22 cellular contexts compared by ENCODE assay signal in genomic region chr1:229124471-229125198, GRCh38.
DNase-seq lines count a peak whose midpoint lies in the region; FAIRE-seq and TF ChIP-seq lines count a peak whose summit lies in the region.
"Had no signal": no experiment of that assay in that cellular context is flagged by ENCODE, and none has a peak within 500 bp of the region (broad histone marks: within the 10 kb centered on the region; RNA-seq: fewer than 3 reads in every experiment).

No MANE protein-coding gene starts in this region.

- peak overlapping the region in 1 of 3 experiments; percentile 13; a peak in 1 of 7 replicates for H3K27ac Mint-ChIP-seq in H9
- H3K27ac Mint-ChIP-seq: activated CD4-positive, alpha-beta T cell treated with anti-CD3 and anti-CD28 coated beads, Interleukin-2, amount 10 ng/mL, durations not matched to agents 24 days and 14 days; activated CD8-positive, alpha-beta memory T cell treated with anti-CD3 and anti-CD28 coated beads, Interleukin-2, amount 10 ng/mL, durations not matched to agents 7 days and 5 days; activated T-helper 17 cell treated with anti-CD3 and anti-CD28 coated beads, Interleukin-2, amount 50 U/mL, for 72 hours; brain; CD4-positive, alpha-beta T cell; stimulated activated naive B cell treated with anti-CD40 and anti-IgM and Interleukin-4, amounts not matched to agents 10 μg/mL and 1 μg/mL and 100 μg/mL, for 72 hours had no signal

- no peak overlapping the region for H2AFZ ChIP-seq in H9 (ENCODE audit: low read length)

- no peak overlapping the region for H2AK5ac ChIP-seq in H9 (ENCODE audit: insufficient read length, low read length)

- H3K27me3 Mint-ChIP-seq in H9 (ENCODE audit: low read depth): peaks cover 12% of the 10 kb centered on the region
- H3K27me3 Mint-ChIP-seq: activated T-helper 17 cell treated with anti-CD3 and anti-CD28 coated beads, Interleukin-2, amount 50 U/mL, for 72 hours; CD4-positive, alpha-beta T cell had no signal

- no TSS peak for BruUV-seq in A673 (replicated peaks; lab: Mats Ljungman, UMichigan)

- H3K9ac ChIP-seq in H9 (ENCODE audit: extremely low read depth, insufficient read length, low read length): no peak overlapping the region
- peak overlapping the region in 1 of 2 donors; percentile 64 for H3K9ac ChIP-seq in liver (ENCODE audit: low read depth in 1 of 2, low read length in 2 of 2)

- no peak overlapping the region for H3K27ac ChIP-seq in H9 (ENCODE audit: insufficient read length, low read depth, low read length)
- peak overlapping the region; percentile 80 for H3K27ac ChIP-seq in liver (ENCODE audit: low read depth in 1 of 2, low read length in 2 of 2)
- peak overlapping the region; percentile 50 to 88 for H3K27ac ChIP-seq in small intestine (ENCODE audit: low read depth in 1 of 2, low read length in 1 of 2)
- H3K27ac ChIP-seq in A673 (ENCODE audit: low read depth, low read length, poor library complexity, severe bottlenecking): no peak overlapping the region
- H3K27ac ChIP-seq: coronary artery, tibial nerve had no signal

- POLR2A ChIA-PET in A673 (lab: Charles Lee; ENCODE audit: low non-redundant PET): interaction anchor here (0.6 kb wide), 1 partner anchor 10 kb away, joined by 4 read pairs; no protein-coding TSS in a partner anchor

- H3K56ac ChIP-seq in H9 (ENCODE audit: insufficient read length, low read depth, low read length): no peak overlapping the region

- intact Hi-C loops in A673 (cut with micrococcal nuclease; ENCODE audit: unreplicated experiment): no loop called here

- no peak overlapping the region for H3T11ph ChIP-seq in H9 (ENCODE audit: low read length)

- no peak overlapping the region for H4K8ac ChIP-seq in H9 (replicated peaks; ENCODE audit: insufficient read length, low read depth, low read length)

- H3K4ac ChIP-seq in H9 (ENCODE audit: low read depth, low read length): no peak overlapping the region

- H3K14ac ChIP-seq in H9 (ENCODE audit: insufficient read depth, low read length): no peak overlapping the region

- no peak overlapping the region for H2BK120ac ChIP-seq in H9 (ENCODE audit: low read depth, low read length, poor library complexity, severe bottlenecking)

- H3K4me3 ChIP-seq in liver (ENCODE audit: low read depth in 1 of 3, low read length in 3 of 3) (no peak overlapping the region), small intestine (ENCODE audit: low read depth in 1 of 2, low read length in 2 of 2) (no peak overlapping the region), A673 (ENCODE audit: low read depth, low read length, poor library complexity, severe bottlenecking) (no peak overlapping the region)
- H3K4me3 ChIP-seq: coronary artery, tibial nerve had no signal

- H3K9me3 ChIP-seq in H9 (ENCODE audit: control insufficient read depth, low read depth, low read length): no peaks in the 10 kb centered on the region
- H3K9me3 ChIP-seq in liver (ENCODE audit: control insufficient read depth in 4 of 4, low read length in 3 of 4): no peaks in the 10 kb centered on the region
- H3K9me3 ChIP-seq in small intestine (ENCODE audit: control insufficient read depth, low read depth): no peaks in the 10 kb centered on the region
- no peaks in the 10 kb centered on the region for H3K9me3 ChIP-seq in A673 (ENCODE audit: low read depth, low read length, poor library complexity, severe bottlenecking)
- H3K9me3 ChIP-seq: tibial nerve had no signal

- H3K9me3 Mint-ChIP-seq in H9: no peaks in the 10 kb centered on the region; a peak in 1 of 5 replicates
- H3K9me3 Mint-ChIP-seq: activated CD4-positive, alpha-beta T cell treated with anti-CD3 and anti-CD28 coated beads, Interleukin-2, amount 10 ng/mL, durations not matched to agents 24 days and 14 days; CD4-positive, alpha-beta T cell had no signal

- no peak overlapping the region for H2BK15ac ChIP-seq in H9 (ENCODE audit: low read depth, low read length)

- no peaks in the 10 kb centered on the region for H3K23me2 ChIP-seq in H9 (ENCODE audit: insufficient read length, low read depth, low read length, poor library complexity, severe bottlenecking)

- CTCF ChIA-PET in A673 (lab: Charles Lee): no interaction called here

- H3K4me1 ChIP-seq in H9 (ENCODE audit: insufficient read depth, low read length): peaks cover 2% of the 10 kb centered on the region; the same call in 1 of the 2 replicates
- H3K4me1 ChIP-seq in liver (ENCODE audit: control insufficient read depth in 4 of 4, insufficient read depth in 4 of 4, low read length in 3 of 4): peaks cover 3 to 43% (median 25%) of the 10 kb centered on the region in 4 donors
- peaks cover 2 to 3% of the 10 kb centered on the region in 2 donors for H3K4me1 ChIP-seq in small intestine (ENCODE audit: control insufficient read depth in 2 of 2, insufficient read depth in 1 of 2, low read depth in 1 of 2, low read length in 1 of 2)
- peaks cover 6% of the 10 kb centered on the region for H3K4me1 ChIP-seq in A673 (ENCODE audit: insufficient read depth, low read length, poor library complexity, severe bottlenecking)

- no peaks in the 10 kb centered on the region for H3K79me2 ChIP-seq in H9 (ENCODE audit: insufficient read depth, low read length)

- no CpG with 5 or more reads among the region's 12 CpGs for WGBS in H9 (ENCODE audit: extremely low coverage, insufficient read length, low lambda C conversion rate)
- WGBS in liver: 32% methylated on average over 12 of the region's 12 CpGs
- 16 to 49% (median 37%) methylated on average over 12 of the region's 12 CpGs for WGBS in small intestine, 3 donors

- FAIRE-seq in small intestine (lab: Jason Lieb, UNC) (peak; percentile 57), GM12891 (lab: Jason Lieb, UNC) (no peak)
- FAIRE-seq: GM12892, H54, HTR-8/SVneo had no signal

- H3K4me2 ChIP-seq in H9 (ENCODE audit: insufficient read depth, insufficient read length, low read length): no peak overlapping the region

- no peak overlapping the region for H4K91ac ChIP-seq in H9 (ENCODE audit: insufficient read length, low read depth, low read length)

- peak; percentile 14; the same call in 2 of the 3 replicates for TF ChIP-seq CTCF in H9 (conservative IDR thresholded peaks at IDR 0.05)
- peak; percentile 21 for TF ChIP-seq CTCF in liver (IDR thresholded peaks at IDR 0.05; ENCODE audit: low read depth, low read length, missing input control)
- TF ChIP-seq CTCF in A673 (conservative IDR thresholded peaks at IDR 0.05; ENCODE audit: low read depth, low read length): no peak

- H4K5ac ChIP-seq in H9 (ENCODE audit: insufficient read length, low read depth, low read length): no peak overlapping the region

- DNase-seq in H9: no peak
- peak; percentile 17 for DNase-seq in cerebellar cortex (ENCODE audit: low spot score)
- DNase-seq in small intestine: peak; percentile 88
- DNase-seq in A673 (ENCODE audit: low spot score): no peak
- DNase-seq in SKM-1 treated with dmso at 0.1 percent for 144 hours (lab: John Stamatoyannopoulos, UW; ENCODE audit: unreplicated experiment): no peak
- no peak for DNase-seq in NCI-H2196 treated with DMSO at 0.1 percent for 48 hours (lab: John Stamatoyannopoulos, UW; ENCODE audit: unreplicated experiment)
- DNase-seq in GM12891 (ENCODE audit: insufficient read length, low spot score): no peak
- DNase-seq: activated CD4-positive, alpha-beta T cell treated with anti-CD3 and anti-CD28 coated beads, Interleukin-2, amount 10 ng/mL, durations not matched to agents 24 days and 14 days; activated CD8-positive, alpha-beta memory T cell treated with anti-CD3 and anti-CD28 coated beads, Interleukin-2, amount 10 ng/mL, durations not matched to agents 7 days and 5 days; CD4-positive, alpha-beta T cell; NCI-H2171 treated with DMSO at 0.1 percent for 48 hours; SHP77; stimulated activated naive B cell treated with anti-CD40 and anti-IgM and Interleukin-4, amounts not matched to agents 10 μg/mL and 1 μg/mL and 100 μg/mL, for 72 hours; T-helper 1 cell had no signal

- no peaks in the 10 kb centered on the region for H3K36me3 Mint-ChIP-seq in H9 (ENCODE audit: insufficient read depth in 1 of 3, low read depth in 3 of 3)
- H3K36me3 Mint-ChIP-seq: activated CD8-positive, alpha-beta memory T cell treated with anti-CD3 and anti-CD28 coated beads, Interleukin-2, amount 10 ng/mL, durations not matched to agents 7 days and 5 days; brain had no signal

- no peak overlapping the region for H3K4me3 Mint-ChIP-seq in H9
- H3K4me3 Mint-ChIP-seq: activated CD4-positive, alpha-beta T cell treated with anti-CD3 and anti-CD28 coated beads, Interleukin-2, amount 10 ng/mL, durations not matched to agents 24 days and 14 days; activated CD8-positive, alpha-beta memory T cell treated with anti-CD3 and anti-CD28 coated beads, Interleukin-2, amount 10 ng/mL, durations not matched to agents 7 days and 5 days; activated T-helper 17 cell treated with anti-CD3 and anti-CD28 coated beads, Interleukin-2, amount 50 U/mL, for 72 hours; brain; CD4-positive, alpha-beta T cell; stimulated activated naive B cell treated with anti-CD40 and anti-IgM and Interleukin-4, amounts not matched to agents 10 μg/mL and 1 μg/mL and 100 μg/mL, for 72 hours had no signal

- H3K36me3 ChIP-seq in liver (ENCODE audit: control insufficient read depth in 4 of 4, insufficient read depth in 3 of 4, low read depth in 1 of 4, low read length in 3 of 4): no peaks in the 10 kb centered on the region
- H3K36me3 ChIP-seq in small intestine (ENCODE audit: control insufficient read depth in 2 of 2, insufficient read depth in 2 of 2, low read length in 2 of 2): no peaks in the 10 kb centered on the region
- H3K36me3 ChIP-seq in A673 (ENCODE audit: insufficient read depth, low read length, poor library complexity, severe bottlenecking): no peaks in the 10 kb centered on the region
- H3K36me3 ChIP-seq: tibial nerve had no signal

- H4K20me1 ChIP-seq in H9 (ENCODE audit: control insufficient read depth, insufficient read depth, insufficient read length): no peaks in the 10 kb centered on the region

- no peak overlapping the region for H2BK20ac ChIP-seq in H9 (ENCODE audit: low read depth, low read length, poor library complexity, severe bottlenecking)

- no peak overlapping the region for H3K23ac ChIP-seq in H9 (ENCODE audit: insufficient read length, low read depth, low read length)

- no peak for TF ChIP-seq POLR2A in GM12891 (IDR thresholded peaks at IDR 0.05; ENCODE audit: low read depth, low read length)

- no peak overlapping the region for H3K18ac ChIP-seq in H9 (ENCODE audit: insufficient read length, low read depth, low read length)

- H3K4me1 Mint-ChIP-seq in H9: peaks cover 21 to 23% of the 10 kb centered on the region in 2 experiments

- TF ChIP-seq RAD21 in liver (IDR thresholded peaks at IDR 0.05): peak; percentile 58 to 63

- no peaks in the 10 kb centered on the region for H3K79me1 ChIP-seq in H9 (ENCODE audit: insufficient read depth, low read depth, low read length, poor library complexity, severe bottlenecking)

- H3K27me3 ChIP-seq in H9 (ENCODE audit: insufficient read depth, low read length) (no peaks in the 10 kb centered on the region), liver (ENCODE audit: control insufficient read depth in 4 of 4, insufficient read depth in 4 of 4, low read length in 3 of 4) (no peaks in the 10 kb centered on the region), small intestine (ENCODE audit: control insufficient read depth in 2 of 2, insufficient read depth in 2 of 2, low read length in 2 of 2) (no peaks in the 10 kb centered on the region), A673 (replicated peaks; ENCODE audit: insufficient read depth, low read depth, low read length, poor library complexity) (no peaks in the 10 kb centered on the region)
- H3K27me3 ChIP-seq: tibial nerve had no signal

- no peak overlapping the region for H2BK5ac ChIP-seq in H9 (ENCODE audit: insufficient read length, low read length)

- no peak overlapping the region for H2BK12ac ChIP-seq in H9 (ENCODE audit: insufficient read length, low read depth, low read length)

Comparison
In these comparisons a context has a peak if more than half of its experiments do, and no peak if none do; other contexts are left out.
1. DNase-seq: peak in cerebellar cortex (single experiment) and small intestine (single experiment); none in H9 (single experiment), A673 (single experiment), SKM-1 treated with dmso at 0.1 percent for 144 hours (single experiment), NCI-H2196 treated with DMSO at 0.1 percent for 48 hours (single experiment) and GM12891 (single experiment).
2. H3K27ac ChIP-seq: peak in liver (2 of 2) and small intestine (2 of 2); none in H9 (single experiment) and A673 (single experiment).